ENCODE assay signal across 1 cellular context in genomic region chr19:38792250-38793111, GRCh38.
TF ChIP-seq lines count a peak whose summit lies in the region.

No MANE protein-coding gene starts in this region.

TF ChIP-seq in HepG2, 621 proteins besides CTCF, POLR2A, EP300 and RAD21 (continued from another document):
- TF ChIP-seq BCLAF1 (IDR thresholded peaks at IDR 0.05) (no peak), SIX1 (CRISPR knock-in tag; IDR thresholded peaks at IDR 0.05; ENCODE audit: borderline replicate concordance) (no peak), ZNF333 (CRISPR knock-in tag; IDR thresholded peaks at IDR 0.05; ENCODE audit: borderline replicate concordance) (no peak), ZNF225 (CRISPR knock-in tag; IDR thresholded peaks at IDR 0.05) (no peak), HNF4A (CRISPR knock-in tag; IDR thresholded peaks at IDR 0.05) (peak; percentile 59), BORCS8-MEF2B (CRISPR knock-in tag; IDR thresholded peaks at IDR 0.05) (no peak), ZBTB7B (CRISPR knock-in tag; IDR thresholded peaks at IDR 0.05) (peak; percentile 21; the same call in 1 of the 2 replicates), FOXO4 (CRISPR knock-in tag; conservative IDR thresholded peaks at IDR 0.05) (no peak), ZNF652 (CRISPR knock-in tag; IDR thresholded peaks at IDR 0.05; ENCODE audit: borderline replicate concordance, low read depth) (no peak), MTERF4 (CRISPR knock-in tag; IDR thresholded peaks at IDR 0.05) (no peak), SAP130 (CRISPR knock-in tag; IDR thresholded peaks at IDR 0.05; ENCODE audit: low read depth) (0 out of 2 replicates have a peak, but pooled peaks have one; percentile 8), ZFX (CRISPR knock-in tag; IDR thresholded peaks at IDR 0.05; ENCODE audit: low read depth) (peak; percentile 57; the same call in 1 of the 2 replicates), LBX2 (CRISPR knock-in tag; IDR thresholded peaks at IDR 0.05; ENCODE audit: borderline replicate concordance) (no peak), HNRNPL (IDR thresholded peaks at IDR 0.05; ENCODE audit: low read depth, low read length) (no peak), TIGD3 (CRISPR knock-in tag; IDR thresholded peaks at IDR 0.05; ENCODE audit: borderline replicate concordance) (no peak), ZNF253 (CRISPR knock-in tag; IDR thresholded peaks at IDR 0.05; ENCODE audit: borderline replicate concordance) (no peak)
